ENCODE assay signal across 9 cellular contexts in the genomic region with DNA sequence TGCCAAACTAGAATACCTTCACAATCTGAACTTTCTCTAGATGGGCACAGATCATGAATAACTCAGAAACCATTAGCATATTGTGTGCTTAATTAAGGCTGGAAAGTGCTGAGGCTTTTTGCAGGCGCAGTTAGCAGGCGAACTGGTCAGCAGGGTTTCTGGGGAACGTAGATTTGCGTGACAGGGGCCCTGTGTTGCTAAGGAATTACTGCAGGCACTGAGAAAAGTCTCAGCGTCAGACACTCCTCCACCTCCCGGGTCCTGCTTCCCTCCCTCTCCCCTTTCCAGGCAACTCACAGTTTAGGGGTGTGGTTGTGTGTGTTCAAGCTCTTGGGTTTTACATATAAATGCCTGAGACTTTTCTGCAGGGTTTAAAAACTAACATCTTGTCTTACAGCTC. TPM values are rescaled to one million over a fixed set of nuclear protein-coding genes. Genes with fewer than 3 reads are reported as not detected.
DNase-seq lines count a peak whose midpoint lies in the region; ATAC-seq, FAIRE-seq and TF ChIP-seq lines count a peak whose summit lies in the region.
"Had no signal": no experiment of that assay in that cellular context is flagged by ENCODE, and none has a peak within 500 bp of the region (broad histone marks: within the 10 kb centered on the region; RNA-seq: fewer than 3 reads in every experiment).

No MANE protein-coding gene starts in this region.

- H3K4me1 ChIP-seq in GM12878 (ENCODE audit: control insufficient read depth, insufficient read depth, low read length) (peaks cover 10% of the 10 kb centered on the region), left lung (peaks cover 21 to 69% of the 10 kb centered on the region in 2 donors), upper lobe of left lung (peaks cover 40 to 78% (median 65%) of the 10 kb centered on the region in 4 donors)

- DNase-seq in Daoy (ENCODE audit: low read depth) = peak; percentile 74
- DNase-seq in M059J (ENCODE audit: low read depth) = peak; percentile 79
- DNase-seq in GM12878 (ENCODE audit: low read depth, low spot score) = no peak
- DNase-seq in left lung = peak in 1 of 2 donors; percentile 78
- DNase-seq in upper lobe of left lung = peak in 1 of 2 donors; percentile 81
- no peak for DNase-seq in GM10248 (ENCODE audit: extremely low spot score)

- RAD21 ChIA-PET in GM12878 (lab: Charles Lee; ENCODE audit: unreplicated experiment) = interaction anchor here (0.9 to 13.9 kb wide), 11 partner anchors 9 to 154 kb away, joined by 3 to 255 read pairs (median 16); no protein-coding TSS in a partner anchor

- intact Hi-C loops in GM12878 (cut with micrococcal nuclease; ENCODE audit: unreplicated experiment) = loop anchor here (5.0 kb wide), 1 partner anchor 56 kb away; no protein-coding TSS in a partner anchor
- intact Hi-C loops in left lung (cut with DNase I) = no loop called here

- SMC1A ChIA-PET in GM12878 (lab: Charles Lee; ENCODE audit: uncharacterized antibody, unreplicated experiment) = interaction anchor here (0.9 to 16.2 kb wide), 16 partner anchors 10 to 155 kb away, joined by 3 to 284 read pairs (median 18); no protein-coding TSS in a partner anchor

- in situ Hi-C loops in GM12878 (cut with MboI) = no loop called here

- TF ChIP-seq CTCF in GM12878 (IDR thresholded peaks at IDR 0.05 in 2 of 3, conservative IDR thresholded peaks at IDR 0.05 in 1 of 3; ENCODE audit: control insufficient read depth in 2 of 3, extremely low read depth in 1 of 3, insufficient read depth in 1 of 3, low read depth in 3 of 3, low read length in 3 of 3) (no peak), left lung (IDR thresholded peaks at IDR 0.05) (no peak), upper lobe of left lung (IDR thresholded peaks at IDR 0.05) (no peak), GM10248 (IDR thresholded peaks at IDR 0.05; ENCODE audit: control extremely low read depth, extremely low read depth, low read depth, missing control alignments) (no peak)

- H4K20me1 ChIP-seq in GM12878 (ENCODE audit: control insufficient read depth, insufficient read depth) = no peaks in the 10 kb centered on the region

- no TSS peak for BruUV-seq in GM12878 (replicated peaks; lab: Mats Ljungman, UMichigan)

- H3K27me3 ChIP-seq in GM12878 (replicated peaks in 1 of 2; ENCODE audit: control insufficient read depth in 2 of 2, insufficient read depth in 2 of 2, low read length in 1 of 2) (no peaks in the 10 kb centered on the region), left lung (no peaks in the 10 kb centered on the region), upper lobe of left lung (no peaks in the 10 kb centered on the region)

- H3K4me2 ChIP-seq in GM12878 (ENCODE audit: control insufficient read depth, insufficient read depth) = peak overlapping the region; percentile 65

- H3K9me3 ChIP-seq in GM12878 (replicated peaks; ENCODE audit: control insufficient read depth, insufficient read depth, low read length) = no peaks in the 10 kb centered on the region
- H3K9me3 ChIP-seq in left lung = no peaks in the 10 kb centered on the region
- H3K9me3 ChIP-seq in upper lobe of left lung = peaks cover 0 to 6% (median 0%) of the 10 kb centered on the region in 4 donors

- TF ChIP-seq POLR2A in GM12878 (IDR thresholded peaks at IDR 0.05; ENCODE audit: low read depth, low read length) = peak; percentile 54; the same call in 1 of the 2 replicates
- peak in 2 of 4 donors; percentile 36 to 62 for TF ChIP-seq POLR2A in upper lobe of left lung (IDR thresholded peaks at IDR 0.05)

- H3K36me3 ChIP-seq in GM12878 (ENCODE audit: control insufficient read depth in 2 of 2, insufficient read depth in 2 of 2, low read length in 1 of 2) (peaks cover 2 to 19% of the 10 kb centered on the region in 2 experiments; a peak in 3 of 4 replicates), left lung (peaks cover 0 to 44% of the 10 kb centered on the region in 2 donors), upper lobe of left lung (peaks cover 2 to 43% (median 15%) of the 10 kb centered on the region in 4 donors)

- TF ChIP-seq RAD21 in GM12878 (IDR thresholded peaks at IDR 0.05; ENCODE audit: insufficient read depth, low read depth, low read length) = no peak

- H3K4me3 ChIP-seq in GM12878 (peak overlapping the region; percentile 100), left lung (peak overlapping the region; percentile 82 to 96), upper lobe of left lung (peak overlapping the region; percentile 36 to 96 (median 78))

- WGBS in GM12878 (ENCODE audit: insufficient coverage, insufficient replicate concordance, low lambda C conversion rate, missing lambda C conversion rate) = under 1% methylated on average over 6 of the region's 6 CpGs
- WGBS in upper lobe of left lung, 2 donors = 2 to 7% methylated on average over 5 to 6 of the region's 6 CpGs

- peak overlapping the region; percentile 82 for H3K9ac ChIP-seq in GM12878 (ENCODE audit: control insufficient read depth, insufficient read depth, low read length)

- H3K79me2 ChIP-seq in GM12878 (ENCODE audit: control insufficient read depth, insufficient read depth, low read length) = peaks cover 82% of the 10 kb centered on the region

- CTCF ChIA-PET in GM12878 (lab: Yijun Ruan, JAX) (interaction anchor here (0.8 to 13.9 kb wide), 9 partner anchors 8 to 155 kb away, joined by 4 to 123 read pairs (median 13); no protein-coding TSS in a partner anchor), GM10248 (lab: Yijun Ruan, JAX) (interaction anchor here (1.0 to 2.2 kb wide), 4 partner anchors 22 to 145 kb away, joined by 3 to 7 read pairs (median 4); no protein-coding TSS in a partner anchor)

- no peak for FAIRE-seq in GM12878 (lab: Jason Lieb, UNC)
- FAIRE-seq: TTC549 had no signal

- H3K27ac ChIP-seq in GM12878 (ENCODE audit: control insufficient read depth, insufficient read depth) (peak overlapping the region; percentile 91), left lung (peak overlapping the region; percentile 100), upper lobe of left lung (peak overlapping the region; percentile 97 to 100 (median 98))

- TF ChIP-seq EP300 in GM12878 (IDR thresholded peaks at IDR 0.05; ENCODE audit: borderline replicate concordance in 1 of 2, control insufficient read depth in 1 of 2, low read depth in 2 of 2, low read length in 2 of 2) (no peak), upper lobe of left lung (IDR thresholded peaks at IDR 0.05) (no peak)

- POLR2A ChIA-PET in GM12878 (lab: Charles Lee) (interaction anchor here (0.7 to 11.5 kb wide), 8 partner anchors 8 to 106 kb away, joined by 3 to 113 read pairs (median 6); no protein-coding TSS in a partner anchor), GM10248 (lab: Yijun Ruan, JAX) (no interaction called here)

- no peak overlapping the region for H2AFZ ChIP-seq in GM12878 (ENCODE audit: control insufficient read depth, low read depth, low read length)

- ATAC-seq in GM12878 (peak; percentile 0; the same call in 1 of the 3 replicates), left lung (peak; percentile 8), upper lobe of left lung (ENCODE audit: low FRiP score in 2 of 2) (no peak), GM18909 (IDR thresholded peaks at IDR 0.05; ENCODE audit: poor library complexity, unreplicated experiment) (no peak), HG03025 (IDR thresholded peaks at IDR 0.05; ENCODE audit: low FRiP score, unreplicated experiment) (no peak)

TF ChIP-seq in GM12878, 131 proteins besides CTCF, POLR2A, EP300 and RAD21 (continues in another document):
- TF ChIP-seq POU2F2 (IDR thresholded peaks at IDR 0.05; ENCODE audit: borderline replicate concordance, low read depth, low read length) (peak; percentile 61; the same call in 1 of the 3 replicates), SP1 (IDR thresholded peaks at IDR 0.05; ENCODE audit: low read depth, low read length) (no peak), CREM (IDR thresholded peaks at IDR 0.05; ENCODE audit: low read depth) (peak; percentile 30; the same call in 1 of the 2 replicates)
- TF ChIP-seq, protein P1, sequence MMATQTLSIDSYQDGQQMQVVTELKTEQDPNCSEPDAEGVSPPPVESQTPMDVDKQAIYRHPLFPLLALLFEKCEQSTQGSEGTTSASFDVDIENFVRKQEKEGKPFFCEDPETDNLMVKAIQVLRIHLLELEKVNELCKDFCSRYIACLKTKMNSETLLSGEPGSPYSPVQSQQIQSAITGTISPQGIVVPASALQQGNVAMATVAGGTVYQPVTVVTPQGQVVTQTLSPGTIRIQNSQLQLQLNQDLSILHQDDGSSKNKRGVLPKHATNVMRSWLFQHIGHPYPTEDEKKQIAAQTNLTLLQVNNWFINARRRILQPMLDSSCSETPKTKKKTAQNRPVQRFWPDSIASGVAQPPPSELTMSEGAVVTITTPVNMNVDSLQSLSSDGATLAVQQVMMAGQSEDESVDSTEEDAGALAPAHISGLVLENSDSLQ (IDR thresholded peaks at IDR 0.05) = peak; percentile 56; the same call in 1 of the 2 replicates

RNA-seq across cellular contexts. Expression of gene MAP3K8, which starts 2.2 kb away (rescaled TPM):
- 2.9 and 3.6 TPM in 2 replicates for total RNA-seq in Daoy (2014; rRNA removed; shearing (Covaris generic))
- total RNA-seq in M059J (2014; rRNA removed; shearing (Covaris generic)) = 0.76 and 3.3 TPM in 2 replicates
- 126 and 129 TPM in 2 replicates for total RNA-seq in GM12878 (2013; cell fraction: nucleolus; rRNA removed)
- total RNA-seq in GM12878 (2014; rRNA removed) = 25.5 and 32.9 TPM in 2 replicates
- total RNA-seq in GM12878 (2014; rRNA removed; fragmentation: Illumina TruSeq; extraction: Trizol) = 30.2 and 31.5 TPM in 2 replicates
- 41.3 and 41.7 TPM in 2 replicates for total RNA-seq in GM12878 (2021)
- 45.4 TPM for polyA plus RNA-seq in GM12878 (2011; ENCODE audit: low read depth)
- 115 and 146 TPM in 2 replicates for polyA plus RNA-seq in GM12878 (2011; rRNA removed)
- polyA plus RNA-seq in GM12878 (2011; cell fraction: cytosol; rRNA removed) = 41.1 and 48.5 TPM in 2 replicates
- polyA plus RNA-seq in GM12878 (2011; cell fraction: nucleus; rRNA removed) = 65.2 and 95.6 TPM in 2 replicates
- polyA plus RNA-seq in GM12878 (2012) = 53.5 and 61.5 TPM in 2 replicates
- polyA plus RNA-seq in GM12878 (2014; fragmentation: Illumina TruSeq; extraction: Trizol) = 39.1 and 43.6 TPM in 2 replicates
- 10 to 100 TPM; 45.5 to 47.9 TPM for polyA plus RNA-seq in GM12878 (2014; fragmentation: Nextera tagmentation; extraction: Ambion mirVana)
- polyA plus RNA-seq in GM12878 (2014; rRNA removed) = 33.6 and 38.5 TPM in 2 replicates
- 10 to 100 TPM; 36.2 to 45.6 TPM for polyA plus RNA-seq in GM12878 (2016; fragmentation: Nextera tagmentation; extraction: Ambion mirVana)
- polyA minus RNA-seq in GM12878 (2011; rRNA and poly(A)+ RNA removed) = 64.8 and 78.0 TPM in 2 replicates
- polyA minus RNA-seq in GM12878 (2011; cell fraction: cytosol; rRNA and poly(A)+ RNA removed) = 19.9 and 20.1 TPM in 2 replicates
- 41.0 and 41.7 TPM in 2 replicates for polyA minus RNA-seq in GM12878 (2011; cell fraction: nucleus; rRNA and poly(A)+ RNA removed)
- 10 to 100 TPM; 25.2 to 57.3 TPM for total RNA-seq in left lung
- 10 to 100 TPM; 32.5 to 71.2 (median 42.8) TPM for total RNA-seq in upper lobe of left lung

Comparison
In these comparisons a context has a peak if more than half of its experiments do, and no peak if none do; other contexts are left out.
1. DNase-seq: peak in Daoy (single experiment) and M059J (single experiment); none in GM12878 (single experiment) and GM10248 (single experiment).
2. ATAC-seq: peak in GM12878 (single experiment) and left lung (single experiment); none in upper lobe of left lung (0 of 2), GM18909 (single experiment) and HG03025 (single experiment).
3. Peak in every context shown above with its lines, with median percentiles within 50 percentile points of each other: H3K27ac ChIP-seq and H3K4me3 ChIP-seq.